In genomic region chr14:76914533-76915061, GRCh38 we compare ENCODE assay signal across 7 cellular contexts.
DNase-seq lines count a peak whose midpoint lies in the region; ATAC-seq and TF ChIP-seq lines count a peak whose summit lies in the region.
"Not testable (repeated sequence)": the region's sequence is repeated elsewhere in the genome, so short reads cannot be mapped to it uniquely, and the experiment has no call there.

No MANE protein-coding gene starts in this region.

- CTCF ChIA-PET in Panc1 (lab: Charles Lee): interaction anchor here (0.6 to 0.9 kb wide), 6 partner anchors 39 to 151 kb away, joined by 3 to 7 read pairs (median 4); no protein-coding TSS in a partner anchor

- H3K14ac ChIP-seq in mesenchymal stem cell (ENCODE audit: low read length in 2 of 2): not testable (repeated sequence)

- H3K9me3 ChIP-seq in Panc1 (ENCODE audit: control insufficient read depth, insufficient read depth, low read depth, low read length); esophagus (ENCODE audit: control insufficient read depth in 2 of 2, insufficient read depth in 1 of 2, low read depth in 1 of 2, low read length in 1 of 2); mesenchymal stem cell (ENCODE audit: control insufficient read depth, low read length): not testable (repeated sequence)

- H3K4ac ChIP-seq in mesenchymal stem cell (ENCODE audit: low read depth in 1 of 2, low read length in 2 of 2): not testable (repeated sequence)

- not testable (repeated sequence) for H3K4me3 ChIP-seq in HL-60 (replicated peaks; ENCODE audit: insufficient read depth, low read length); Panc1 (ENCODE audit: low read depth in 2 of 2, low read length in 2 of 2); esophagus (ENCODE audit: low read depth in 1 of 2, low read length in 2 of 2); mesenchymal stem cell (ENCODE audit: insufficient read depth in 1 of 2, low read depth in 1 of 2, low read length in 2 of 2); skin epidermis

- not testable (repeated sequence) for H3K9ac ChIP-seq in mesenchymal stem cell (ENCODE audit: low read length)

- ATAC-seq in Panc1; activated naive CD8-positive, alpha-beta T cell treated with anti-CD3 and anti-CD28 coated beads, Interleukin-2, amount 10 ng/mL, durations not matched to agents 7 days and 5 days (ENCODE audit: low read depth): not testable (repeated sequence)

- H4K91ac ChIP-seq in mesenchymal stem cell (ENCODE audit: low read length): not testable (repeated sequence)

- not testable (repeated sequence) for DNase-seq in HL-60 (ENCODE audit: low read depth in 1 of 2, low spot score in 1 of 2); Panc1 (ENCODE audit: low read depth, low spot score); activated naive CD8-positive, alpha-beta T cell treated with anti-CD3 and anti-CD28 coated beads, Interleukin-2, amount 10 ng/mL, durations not matched to agents 7 days and 5 days; mesenchymal stem cell
- DNase-seq in NCI-H2107 treated with DMSO at 0.1 percent for 48 hours (lab: John Stamatoyannopoulos, UW; ENCODE audit: unreplicated experiment): peak; percentile 69

- H2BK15ac ChIP-seq in mesenchymal stem cell (ENCODE audit: low read depth, poor library complexity, severe bottlenecking): peak overlapping the region; percentile 44

- H2AK5ac ChIP-seq in mesenchymal stem cell (ENCODE audit: low read length, severe bottlenecking): peak overlapping the region; percentile 16

- 70% methylated on average over 8 of the region's 8 CpGs for WGBS in esophagus, 2 donors
- 74% methylated on average over 4 of the region's 8 CpGs for WGBS in mesenchymal stem cell

- H3K79me1 ChIP-seq in mesenchymal stem cell (replicated peaks; ENCODE audit: low read length, poor library complexity, severe bottlenecking): not testable (repeated sequence)

- peak overlapping the region; percentile 40 to 76 for H2BK12ac ChIP-seq in mesenchymal stem cell (ENCODE audit: low read length in 2 of 2)

- H3K36me3 Mint-ChIP-seq in activated naive CD8-positive, alpha-beta T cell treated with anti-CD3 and anti-CD28 coated beads, Interleukin-2, amount 10 ng/mL, durations not matched to agents 7 days and 5 days: not testable (repeated sequence)

- not testable (repeated sequence) for H3K23ac ChIP-seq in mesenchymal stem cell (ENCODE audit: low read length in 2 of 2)

- H2BK5ac ChIP-seq in mesenchymal stem cell (ENCODE audit: low read depth, low read length, poor library complexity, severe bottlenecking): not testable (repeated sequence)

- H2AFZ ChIP-seq in mesenchymal stem cell (ENCODE audit: low read depth, low read length): not testable (repeated sequence)

- intact Hi-C loops in Panc1 (cut with micrococcal nuclease; ENCODE audit: unreplicated experiment): loop anchor here (5.0 kb wide), 2 partner anchors 37 to 43 kb away; no protein-coding TSS in a partner anchor

- H3K18ac ChIP-seq in mesenchymal stem cell (ENCODE audit: low read depth in 1 of 2, low read length in 2 of 2): peak overlapping the region in 1 of 2 experiments; percentile 78

- not testable (repeated sequence) for H3K4me2 ChIP-seq in mesenchymal stem cell (ENCODE audit: low read length, poor library complexity, severe bottlenecking)

- in situ Hi-C loops in Panc1 (cut with HindIII; ENCODE audit: low pct_unique_long_range_greater_than_20kb, low sequenced_read_pairs): not testable (repeated sequence)

- not testable (repeated sequence) for H3K9me3 Mint-ChIP-seq in activated naive CD8-positive, alpha-beta T cell treated with anti-CD3 and anti-CD28 coated beads, Interleukin-2, amount 10 ng/mL, durations not matched to agents 7 days and 5 days

- not testable (repeated sequence) for H3K4me3 Mint-ChIP-seq in activated naive CD8-positive, alpha-beta T cell treated with anti-CD3 and anti-CD28 coated beads, Interleukin-2, amount 10 ng/mL, durations not matched to agents 7 days and 5 days

- POLR2A ChIA-PET in Panc1 (lab: Charles Lee): not testable (repeated sequence)
- POLR2A ChIA-PET in activated naive CD8-positive, alpha-beta T cell treated with anti-CD3 and anti-CD28 coated beads, Interleukin-2, amount 10 ng/mL, durations not matched to agents 7 days and 5 days (lab: Charles Lee): interaction anchor here (0.9 to 2.8 kb wide), 8 partner anchors 11 to 138 kb away, joined by 4 to 21 read pairs (median 6); partner anchors contain the start of gene IRF2BPL

- peaks cover 55% of the 10 kb centered on the region for H3K4me1 Mint-ChIP-seq in activated naive CD8-positive, alpha-beta T cell treated with anti-CD3 and anti-CD28 coated beads, Interleukin-2, amount 10 ng/mL, durations not matched to agents 7 days and 5 days

- not testable (repeated sequence) for H2BK120ac ChIP-seq in mesenchymal stem cell (ENCODE audit: low read depth, low read length)

- H3K27ac ChIP-seq in HL-60 (replicated peaks) (peak overlapping the region; percentile 36; the same call in 1 of the 2 replicates), Panc1 (ENCODE audit: low read length) (peak overlapping the region; percentile 94), esophagus (ENCODE audit: low read depth in 2 of 2, low read length in 1 of 2) (peak overlapping the region; percentile 91 to 92), skin epidermis (peak overlapping the region in 15 of 21 experiments; percentile 17 to 90 (median 64))
- H3K27ac ChIP-seq in mesenchymal stem cell (ENCODE audit: low read length, poor library complexity, severe bottlenecking): not testable (repeated sequence)

- peaks cover 59% of the 10 kb centered on the region for H3K4me1 ChIP-seq in Panc1 (ENCODE audit: control insufficient read depth, insufficient read depth, low read length)
- peaks cover 12 to 39% of the 10 kb centered on the region in 2 donors for H3K4me1 ChIP-seq in esophagus (ENCODE audit: control insufficient read depth in 2 of 2, insufficient read depth in 2 of 2, low read length in 1 of 2)
- H3K4me1 ChIP-seq in mesenchymal stem cell (ENCODE audit: control insufficient read depth, insufficient read depth, low read depth, low read length): peaks cover 38% of the 10 kb centered on the region

- BruUV-seq in Panc1 (replicated peaks; lab: Mats Ljungman, UMichigan): not testable (repeated sequence)

- not testable (repeated sequence) for H3K27me3 ChIP-seq in HL-60 (ENCODE audit: insufficient read depth, poor library complexity, severe bottlenecking); Panc1 (ENCODE audit: control insufficient read depth, insufficient read depth, low read length); esophagus (ENCODE audit: control insufficient read depth in 1 of 2, insufficient read depth in 2 of 2, low read length in 2 of 2); mesenchymal stem cell (ENCODE audit: control insufficient read depth in 1 of 2, insufficient read depth in 1 of 2, low read length in 2 of 2)

- TF ChIP-seq CTCF in HL-60 (IDR thresholded peaks at IDR 0.05; ENCODE audit: insufficient read depth, low read length); Panc1 (IDR thresholded peaks at IDR 0.05): not testable (repeated sequence)

- peak overlapping the region; percentile 35 for H4K8ac ChIP-seq in mesenchymal stem cell (ENCODE audit: low read length)

- not testable (repeated sequence) for H3K27me3 Mint-ChIP-seq in activated naive CD8-positive, alpha-beta T cell treated with anti-CD3 and anti-CD28 coated beads, Interleukin-2, amount 10 ng/mL, durations not matched to agents 7 days and 5 days

- not testable (repeated sequence) for H3K36me3 ChIP-seq in Panc1 (ENCODE audit: control insufficient read depth, insufficient read depth, low read length); esophagus (ENCODE audit: control insufficient read depth in 2 of 2, insufficient read depth in 2 of 2, low read length in 1 of 2); mesenchymal stem cell (ENCODE audit: control insufficient read depth in 1 of 2, insufficient read depth in 2 of 2, low read depth in 1 of 2, low read length in 2 of 2)

- peak overlapping the region; percentile 19 for H3K27ac Mint-ChIP-seq in activated naive CD8-positive, alpha-beta T cell treated with anti-CD3 and anti-CD28 coated beads, Interleukin-2, amount 10 ng/mL, durations not matched to agents 7 days and 5 days
